Comparison of ENCODE assay signal across 8 cellular contexts in genomic region chr2:159798376-159798724, GRCh38. TPM values are rescaled to one million over a fixed set of nuclear protein-coding genes. Genes with fewer than 3 reads are reported as not detected.
DNase-seq lines count a peak whose midpoint lies in the region; ATAC-seq, FAIRE-seq and TF ChIP-seq lines count a peak whose summit lies in the region.

No MANE protein-coding gene starts in this region.

- H3K4me3 ChIP-seq in iPS-18c (ENCODE audit: insufficient read depth, low read depth, low read length) (peak overlapping the region; percentile 84; the same call in 1 of the 2 replicates), suprapubic skin (peak overlapping the region; percentile 84)

- TF ChIP-seq POLR2A in suprapubic skin (IDR thresholded peaks at IDR 0.05) = no peak

- peaks cover 2% of the 10 kb centered on the region for H3K36me3 Mint-ChIP-seq in T-helper 2 cell treated with Interferon-gamma antibody and Interleukin-4, amounts not matched to agents 5 μg/mL and 100 μg/mL, for 36 hours (ENCODE audit: low read depth)
- peaks cover 2% of the 10 kb centered on the region for H3K36me3 Mint-ChIP-seq in activated B cell treated with CpG ODN at 0.5 μM for 24 hours (ENCODE audit: low read depth)

- FAIRE-seq in GM19239 (lab: Jason Lieb, UNC) = no peak

- ATAC-seq in activated B cell treated with CpG ODN at 0.5 μM for 24 hours (ENCODE audit: low read depth) (no peak), HG03045 (IDR thresholded peaks at IDR 0.05; ENCODE audit: unreplicated experiment) (no peak)

- POLR2A ChIA-PET in activated B cell treated with CpG ODN at 0.5 μM for 24 hours (lab: Charles Lee) = interaction anchor here (1.0 to 1.1 kb wide), 2 partner anchors 25 to 106 kb away, joined by 3 read pairs; partner anchors contain the start of gene LY75

- WGBS in suprapubic skin = 9% methylated on average over 9 of the region's 9 CpGs

- peaks cover 9% of the 10 kb centered on the region for H3K4me1 Mint-ChIP-seq in T-helper 2 cell treated with Interferon-gamma antibody and Interleukin-4, amounts not matched to agents 5 μg/mL and 100 μg/mL, for 36 hours (ENCODE audit: low read depth)
- peaks cover 32% of the 10 kb centered on the region for H3K4me1 Mint-ChIP-seq in activated B cell treated with CpG ODN at 0.5 μM for 24 hours

- CTCF ChIA-PET in activated B cell treated with CpG ODN at 0.5 μM for 24 hours (lab: Charles Lee) = no interaction called here

- H3K27me3 ChIP-seq in suprapubic skin = no peaks in the 10 kb centered on the region

- H3K9me3 ChIP-seq in iPS-18c (ENCODE audit: control insufficient read depth, insufficient read depth, low read length) (no peaks in the 10 kb centered on the region), suprapubic skin (no peaks in the 10 kb centered on the region)

- TF ChIP-seq CTCF in activated B cell treated with CpG ODN at 0.5 μM for 24 hours (IDR thresholded peaks at IDR 0.05) (no peak), suprapubic skin (IDR thresholded peaks at IDR 0.05) (no peak)

- H3K27ac Mint-ChIP-seq in T-helper 2 cell treated with Interferon-gamma antibody and Interleukin-4, amounts not matched to agents 5 μg/mL and 100 μg/mL, for 36 hours = no peak overlapping the region
- no peak overlapping the region for H3K27ac Mint-ChIP-seq in activated B cell treated with CpG ODN at 0.5 μM for 24 hours

- intact Hi-C loops in activated B cell treated with CpG ODN at 0.5 μM for 24 hours (cut with micrococcal nuclease) = no loop called here

- H3K9me3 Mint-ChIP-seq in T-helper 2 cell treated with Interferon-gamma antibody and Interleukin-4, amounts not matched to agents 5 μg/mL and 100 μg/mL, for 36 hours = no peaks in the 10 kb centered on the region
- no peaks in the 10 kb centered on the region for H3K9me3 Mint-ChIP-seq in activated B cell treated with CpG ODN at 0.5 μM for 24 hours

- no peaks in the 10 kb centered on the region for H3K36me3 ChIP-seq in suprapubic skin

- no peak for TF ChIP-seq EP300 in suprapubic skin (IDR thresholded peaks at IDR 0.05)

- H3K4me1 ChIP-seq in suprapubic skin = peaks cover 27% of the 10 kb centered on the region

- DNase-seq in T-helper 2 cell treated with Interferon-gamma antibody and Interleukin-4, amounts not matched to agents 5 μg/mL and 100 μg/mL, for 36 hours (ENCODE audit: low spot score) = no peak
- DNase-seq in T-helper 2 cell (no peak), activated B cell treated with CpG ODN at 0.5 μM for 24 hours (no peak), suprapubic skin (ENCODE audit: low spot score in 2 of 2) (no peak), GM19239 (ENCODE audit: insufficient read length, low spot score) (no peak)
- no peak for DNase-seq in stimulated activated CD4-positive, alpha-beta T cell treated with anti-CD3 and anti-CD28 coated beads, Interleukin-4, amount 100 ng/mL, for 1 hour

- peak overlapping the region; percentile 85 for H3K27ac ChIP-seq in suprapubic skin

- H3K4me3 Mint-ChIP-seq in T-helper 2 cell treated with Interferon-gamma antibody and Interleukin-4, amounts not matched to agents 5 μg/mL and 100 μg/mL, for 36 hours = peak overlapping the region; percentile 70
- H3K4me3 Mint-ChIP-seq in activated B cell treated with CpG ODN at 0.5 μM for 24 hours = peak overlapping the region; percentile 76

- peaks cover 55% of the 10 kb centered on the region for H3K27me3 Mint-ChIP-seq in T-helper 2 cell treated with Interferon-gamma antibody and Interleukin-4, amounts not matched to agents 5 μg/mL and 100 μg/mL, for 36 hours (ENCODE audit: low read depth)
- H3K27me3 Mint-ChIP-seq in activated B cell treated with CpG ODN at 0.5 μM for 24 hours = peaks cover 13% of the 10 kb centered on the region

RNA-seq across cellular contexts. Expression of gene CD302, which starts 0.3 kb away (rescaled TPM):
- total RNA-seq in activated B cell treated with CpG ODN at 0.5 μM for 24 hours = 1.2 and 1.5 TPM in 2 replicates
- total RNA-seq in suprapubic skin = 10 to 100 TPM; 13.9 to 32.3 (median 19.5) TPM
